26 cellular contexts compared by ENCODE assay signal in genomic region chr12:18066666-18067065, GRCh38. TPM values are rescaled to one million over a fixed set of nuclear protein-coding genes. Genes with fewer than 3 reads are reported as not detected.
"Had no signal": no experiment of that assay in that cellular context is flagged by ENCODE, and none has a peak within 500 bp of the region (broad histone marks: within the 10 kb centered on the region; RNA-seq: fewer than 3 reads in every experiment).

No MANE protein-coding gene starts in this region.

- H3K4me3 Mint-ChIP-seq: activated CD8-positive, alpha-beta T cell treated with anti-CD3 and anti-CD28 coated beads for 36 hours; activated naive CD4-positive, alpha-beta T cell treated with anti-CD3 and anti-CD28 coated beads, Interleukin-2, amount 50 U/mL, for 24 hours; activated T-cell treated with anti-CD3 and anti-CD28 coated beads, Interleukin-2, amount 50 U/mL, for 24 hours; activated T-helper 1 cell treated with anti-CD3 and anti-CD28 coated beads, Interleukin-12 subunit alpha, Interleukin-12 subunit beta, Interleukin-2, Interleukin-4 antibody, amounts not matched to agents 30 ng/mL and 10 ng/mL and 1 ng/mL, durations not matched to agents 14 hours and 24 hours and 36 hours; T-helper 1 cell treated with Interleukin-12 subunit alpha and Interleukin-12 subunit beta and Interleukin-4 antibody, amounts not matched to agents 30 μg/mL and 1 μg/mL, for 36 hours had no signal

- H3K36me3 ChIP-seq: breast epithelium, Peyer's patch, SJSA1 had no signal

- H3K36me3 Mint-ChIP-seq: activated naive CD4-positive, alpha-beta T cell treated with anti-CD3 and anti-CD28 coated beads, Interleukin-2, amount 50 U/mL, for 24 hours had no signal

- H3K9me3 ChIP-seq: Peyer's patch had no signal

- H3K27me3 Mint-ChIP-seq: activated CD8-positive, alpha-beta T cell treated with anti-CD3 and anti-CD28 coated beads for 36 hours; activated naive CD4-positive, alpha-beta T cell treated with anti-CD3 and anti-CD28 coated beads, Interleukin-2, amount 50 U/mL, for 24 hours; activated T-cell treated with anti-CD3 and anti-CD28 coated beads, Interleukin-2, amount 50 U/mL, for 24 hours had no signal

- H3K4me3 ChIP-seq: breast epithelium, Peyer's patch, SJSA1 had no signal

- H3K4me1 Mint-ChIP-seq: activated naive CD4-positive, alpha-beta T cell treated with anti-CD3 and anti-CD28 coated beads, Interleukin-2, amount 50 U/mL, for 24 hours had no signal

- H3K4me1 ChIP-seq: breast epithelium, Peyer's patch, SJSA1 had no signal

- H3K27me3 ChIP-seq: breast epithelium, Peyer's patch, SJSA1 had no signal

- H3K27ac Mint-ChIP-seq: activated CD8-positive, alpha-beta T cell treated with anti-CD3 and anti-CD28 coated beads for 36 hours; activated naive CD4-positive, alpha-beta T cell treated with anti-CD3 and anti-CD28 coated beads, Interleukin-2, amount 50 U/mL, for 24 hours; activated T-cell treated with anti-CD3 and anti-CD28 coated beads, Interleukin-2, amount 50 U/mL, for 24 hours; activated T-helper 1 cell treated with anti-CD3 and anti-CD28 coated beads, Interleukin-12 subunit alpha, Interleukin-12 subunit beta, Interleukin-2, Interleukin-4 antibody, amounts not matched to agents 30 ng/mL and 10 ng/mL and 1 ng/mL, durations not matched to agents 14 hours and 24 hours and 36 hours; T-helper 1 cell treated with Interleukin-12 subunit alpha and Interleukin-12 subunit beta and Interleukin-4 antibody, amounts not matched to agents 30 μg/mL and 1 μg/mL, for 36 hours had no signal

- ATAC-seq: activated CD4-positive, CD25-positive, alpha-beta regulatory T cell treated with anti-CD3 and anti-CD28 coated beads, Interleukin-2, amount 50 U/mL, for 24 hours; activated CD8-positive, alpha-beta T cell treated with anti-CD3 and anti-CD28 coated beads for 36 hours had no signal

- H3K27ac ChIP-seq: breast epithelium, Peyer's patch, RWPE1, SJSA1 had no signal

- DNase-seq: activated CD4-positive, alpha-beta T cell treated with anti-CD3 and anti-CD28 coated beads for 4 hours; activated CD8-positive, alpha-beta T cell treated with anti-CD3 and anti-CD28 coated beads for 36 hours; activated effector memory CD4-positive, alpha-beta T cell treated with Interleukin-2 at 50 U/mL for 16 hours; activated naive CD4-positive, alpha-beta T cell; activated T-cell treated with anti-CD3 and anti-CD28 coated beads, Interleukin-2, amount 50 U/mL, for 24 hours; aorta; Kasumi-1; KBM-7; NCI-H1105 treated with DMSO at 0.1 percent for 48 hours; NCI-H1436 treated with DMSO at 0.1 percent for 48 hours; NCI-H187; NCI-H2081; NCI-H2171; NCI-H226; NCI-H774; NK-92 treated with Interleukin-12 subunit alpha and Interleukin-12 subunit beta, amount 100 ng/mL, for 24 hours; Peyer's patch; Right ventricle myocardium superior had no signal

RNA-seq across cellular contexts. Expression of gene RERGL, which starts 23.3 kb away (rescaled TPM):
- total RNA-seq: activated CD8-positive, alpha-beta T cell treated with anti-CD3 and anti-CD28 coated beads for 36 hours; activated T-helper 1 cell treated with anti-CD3 and anti-CD28 coated beads, Interleukin-12 subunit alpha, Interleukin-12 subunit beta, Interleukin-2, Interleukin-4 antibody, amounts not matched to agents 30 ng/mL and 10 ng/mL and 1 ng/mL, durations not matched to agents 14 hours and 24 hours and 36 hours; NCI-H460; SJSA1 had no signal
